In the genomic region with DNA sequence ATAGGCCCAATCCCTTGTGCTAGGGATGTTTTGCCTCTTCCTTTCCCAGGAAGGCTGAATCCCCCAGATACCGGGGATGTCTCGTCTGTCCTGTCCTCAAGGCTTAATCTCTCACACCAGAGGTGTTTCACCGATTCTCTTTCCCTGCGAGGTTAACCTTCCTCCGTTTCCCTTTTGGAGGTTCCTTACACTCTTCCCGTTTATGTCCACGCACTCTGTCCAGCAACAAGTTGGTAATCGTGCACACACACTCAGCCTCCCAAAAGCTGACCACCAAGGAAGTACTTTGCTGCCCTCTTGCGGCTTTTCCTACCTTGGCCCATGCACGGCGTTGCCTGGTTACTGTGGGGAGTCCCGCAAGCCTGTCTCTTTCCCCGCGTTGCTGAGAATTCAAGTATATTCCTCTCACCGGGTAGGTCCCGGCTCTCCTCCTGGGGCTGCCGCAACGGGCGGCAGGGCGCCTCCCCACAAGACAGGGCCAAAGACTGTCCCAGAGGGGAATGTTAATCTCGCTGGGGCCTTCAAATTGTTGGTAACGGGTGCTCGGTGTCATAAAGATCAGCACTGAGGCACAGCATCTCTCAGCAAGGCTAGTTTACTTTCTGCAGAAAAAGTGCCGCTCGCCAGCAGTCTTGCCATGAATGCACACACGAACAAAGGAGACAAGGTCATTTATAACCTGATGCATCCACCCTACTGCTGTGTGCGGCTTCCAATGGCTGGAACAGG, we compare ENCODE assay signal across 10 cellular contexts. TPM values are rescaled to one million over a fixed set of nuclear protein-coding genes. Genes with fewer than 3 reads are reported as not detected.
DNase-seq lines count a peak whose midpoint lies in the region; ATAC-seq and TF ChIP-seq lines count a peak whose summit lies in the region.
"Had no signal": no experiment of that assay in that cellular context is flagged by ENCODE, and none has a peak within 500 bp of the region (broad histone marks: within the 10 kb centered on the region; RNA-seq: fewer than 3 reads in every experiment).

No MANE protein-coding gene starts in this region.

- no peak for TF ChIP-seq POLR2A in uterus (IDR thresholded peaks at IDR 0.05)

- ATAC-seq in RWPE2 (ENCODE audit: low read depth) (peak; percentile 75), HG03175 (IDR thresholded peaks at IDR 0.05; ENCODE audit: unreplicated experiment) (no peak)
- no peak for ATAC-seq in activated T-helper 17 cell treated with anti-CD3 and anti-CD28 coated beads, Interleukin-2, amount 50 U/mL, for 72 hours (replicated peaks)
- ATAC-seq: naive thymus-derived CD4-positive, alpha-beta T cell had no signal

- H3K9me3 ChIP-seq in HAP-1: peaks cover 2% of the 10 kb centered on the region; the same call in 1 of the 2 replicates
- no peaks in the 10 kb centered on the region for H3K9me3 ChIP-seq in RWPE2 (ENCODE audit: severe bottlenecking)
- no peaks in the 10 kb centered on the region for H3K9me3 ChIP-seq in uterus

- H3K36me3 ChIP-seq in HAP-1 (replicated peaks) (no peaks in the 10 kb centered on the region), RWPE2 (ENCODE audit: low read depth) (no peaks in the 10 kb centered on the region), uterus (no peaks in the 10 kb centered on the region)

- no peak overlapping the region for H3K4me3 Mint-ChIP-seq in activated T-helper 17 cell treated with anti-CD3 and anti-CD28 coated beads, Interleukin-2, amount 50 U/mL, for 72 hours
- H3K4me3 Mint-ChIP-seq: naive thymus-derived CD4-positive, alpha-beta T cell had no signal

- no peak for DNase-seq in AG09309 (ENCODE audit: low read depth)
- peak; percentile 19 to 65 for DNase-seq in HAP-1 (ENCODE audit: low spot score in 2 of 2)
- no peak for DNase-seq in RWPE2 (ENCODE audit: low spot score)
- peak; percentile 6 for DNase-seq in globus pallidus (ENCODE audit: low spot score)
- DNase-seq in hepatic stellate cell (ENCODE audit: low spot score): no peak
- DNase-seq in uterus: no peak
- DNase-seq: naive thymus-derived CD4-positive, alpha-beta T cell had no signal

- in situ Hi-C loops in HAP-1 (cut with MboI; ENCODE audit: low sequenced_read_pairs): no loop called here

- no peaks in the 10 kb centered on the region for H3K4me1 Mint-ChIP-seq in activated T-helper 17 cell treated with anti-CD3 and anti-CD28 coated beads, Interleukin-2, amount 50 U/mL, for 72 hours
- H3K4me1 Mint-ChIP-seq: naive thymus-derived CD4-positive, alpha-beta T cell had no signal

- H3K27ac ChIP-seq in RWPE2 (ENCODE audit: poor library complexity, severe bottlenecking) (no peak overlapping the region), uterus (no peak overlapping the region)

- no peak overlapping the region for H3K27ac Mint-ChIP-seq in activated T-helper 17 cell treated with anti-CD3 and anti-CD28 coated beads, Interleukin-2, amount 50 U/mL, for 72 hours
- H3K27ac Mint-ChIP-seq: naive thymus-derived CD4-positive, alpha-beta T cell had no signal

- intact Hi-C loops in uterus (cut with DNase I; ENCODE audit: low total_unique reads): no loop called here

- H3K36me3 Mint-ChIP-seq in activated T-helper 17 cell treated with anti-CD3 and anti-CD28 coated beads, Interleukin-2, amount 50 U/mL, for 72 hours (ENCODE audit: low read depth): no peaks in the 10 kb centered on the region
- H3K36me3 Mint-ChIP-seq: naive thymus-derived CD4-positive, alpha-beta T cell had no signal

- peaks cover 15% of the 10 kb centered on the region for H3K27me3 Mint-ChIP-seq in activated T-helper 17 cell treated with anti-CD3 and anti-CD28 coated beads, Interleukin-2, amount 50 U/mL, for 72 hours

- no peaks in the 10 kb centered on the region for H3K27me3 ChIP-seq in HAP-1 (ENCODE audit: low read depth)
- H3K27me3 ChIP-seq in RWPE2 (ENCODE audit: insufficient read depth, poor library complexity, severe bottlenecking): no peaks in the 10 kb centered on the region
- H3K27me3 ChIP-seq in uterus: no peaks in the 10 kb centered on the region

- TF ChIP-seq CTCF in AG09309 (IDR thresholded peaks at IDR 0.05; ENCODE audit: control insufficient read depth, insufficient read depth, low read depth, low read length, missing control alignments): peak; percentile 80
- TF ChIP-seq CTCF in RWPE2 (IDR thresholded peaks at IDR 0.05; ENCODE audit: poor library complexity, severe bottlenecking): peak; percentile 80
- no peak for TF ChIP-seq CTCF in uterus (IDR thresholded peaks at IDR 0.05)

- H3K4me1 ChIP-seq in HAP-1 (peaks cover 23% of the 10 kb centered on the region), RWPE2 (ENCODE audit: insufficient read depth, poor library complexity, severe bottlenecking) (no peaks in the 10 kb centered on the region), uterus (no peaks in the 10 kb centered on the region)

- H3K4me3 ChIP-seq in AG09309 (ENCODE audit: control insufficient read depth, low read depth, low read length) (no peak overlapping the region), HAP-1 (no peak overlapping the region), RWPE2 (ENCODE audit: severe bottlenecking) (no peak overlapping the region), uterus (no peak overlapping the region)

- no peaks in the 10 kb centered on the region for H3K9me3 Mint-ChIP-seq in activated T-helper 17 cell treated with anti-CD3 and anti-CD28 coated beads, Interleukin-2, amount 50 U/mL, for 72 hours

RNA-seq across cellular contexts. Expression of a gene that starts 36.7 kb away (rescaled TPM):
- not detected for total RNA-seq in activated T-helper 17 cell treated with anti-CD3 and anti-CD28 coated beads, Interleukin-2, amount 50 U/mL, for 72 hours
- total RNA-seq in uterus: 1 to 10 TPM in 2 of 4 donors, under 1 TPM in 1, not detected in 1; 0.24 to 1.3 (median 1.1) TPM
- total RNA-seq: naive thymus-derived CD4-positive, alpha-beta T cell had no signal

RNA-seq across cellular contexts. Expression of a gene that starts 47.4 kb away (rescaled TPM):
- under 1 TPM in 1 of 2 donors, not detected in 1; 0.24 TPM for total RNA-seq in activated T-helper 17 cell treated with anti-CD3 and anti-CD28 coated beads, Interleukin-2, amount 50 U/mL, for 72 hours
- total RNA-seq in uterus: not detected
- total RNA-seq: dermis microvascular lymphatic vessel endothelial cell had no signal

Comparison
In these comparisons a context has a peak if more than half of its experiments do, and no peak if none do; other contexts are left out.
1. DNase-seq: peak in HAP-1 (2 of 2) and globus pallidus (single experiment); none in AG09309 (single experiment), RWPE2 (single experiment), hepatic stellate cell (single experiment) and uterus (0 of 2).
2. CTCF ChIP-seq: peak in AG09309 (single experiment) and RWPE2 (single experiment); none in uterus (0 of 4).